Comparison of ENCODE assay signal across 22 cellular contexts in genomic region chrX:47941423-47941822, GRCh38.
A peak's percentile ranks its signal among the peaks of the same experiment; 100 is the strongest.
DNase-seq lines count a peak whose midpoint lies in the region; ATAC-seq, FAIRE-seq and TF ChIP-seq lines count a peak whose summit lies in the region.
"Had no signal": no experiment of that assay in that cellular context is flagged by ENCODE, and none has a peak within 500 bp of the region (broad histone marks: within the 10 kb centered on the region; RNA-seq: fewer than 3 reads in every experiment).

No MANE protein-coding gene starts in this region.

- H3K36me3 ChIP-seq in K562 (ENCODE audit: control insufficient read depth, insufficient read depth, low read length) = no peaks in the 10 kb centered on the region
- H3K36me3 ChIP-seq: BLaER1 had no signal

- no peak for TF ChIP-seq POLR2A in K562 (conservative IDR thresholded peaks at IDR 0.05)

- BruUV-seq in K562 (replicated peaks; lab: Mats Ljungman, UMichigan) = no TSS peak

- TF ChIP-seq EP300 in K562 (IDR thresholded peaks at IDR 0.05; ENCODE audit: low read length) = no peak

- H3K4me2 ChIP-seq in K562 (ENCODE audit: insufficient read depth, low read length) = no peak overlapping the region
- H3K4me2 ChIP-seq: BLaER1, SK-N-SH had no signal

- no peaks in the 10 kb centered on the region for H3K27me3 ChIP-seq in K562 (ENCODE audit: control insufficient read depth in 2 of 2, insufficient read depth in 2 of 2, low read length in 2 of 2)

- no peaks in the 10 kb centered on the region for H3K9me1 ChIP-seq in K562 (ENCODE audit: control insufficient read depth, insufficient read depth, low read length)

- H3K9ac ChIP-seq in K562 (ENCODE audit: insufficient read depth in 1 of 2, low read depth in 2 of 2, low read length in 2 of 2) = no peak overlapping the region
- H3K9ac ChIP-seq: BLaER1, SK-N-SH had no signal

- TF ChIP-seq RAD21 in K562 (CRISPR knock-in tag; conservative IDR thresholded peaks at IDR 0.05 in 1 of 2, IDR thresholded peaks at IDR 0.05 in 1 of 2) = no peak

- H3K4me1 ChIP-seq in K562 (replicated peaks in 1 of 2; ENCODE audit: control insufficient read depth in 2 of 2, insufficient read depth in 2 of 2, low read length in 2 of 2) = peaks cover 0 to 3% of the 10 kb centered on the region in 2 experiments; a peak in 3 of 5 replicates
- H3K4me1 ChIP-seq: BLaER1 had no signal

- WGBS in K562 (ENCODE audit: insufficient coverage, low coverage, missing lambda C conversion rate) = 32% methylated on average over 4 of the region's 4 CpGs

- no peaks in the 10 kb centered on the region for H4K20me1 ChIP-seq in K562 (replicated peaks; ENCODE audit: control insufficient read depth, insufficient read depth, low read length)
- H4K20me1 ChIP-seq: BLaER1 had no signal

- FAIRE-seq in K562 (lab: Jason Lieb, UNC) = no peak
- FAIRE-seq: A204.1, D721Med, H54 had no signal

- intact Hi-C loops in K562 (cut with micrococcal nuclease) = no loop called here

- CTCF ChIA-PET in K562 (lab: Yijun Ruan, JAX; ENCODE audit: low intra/inter-chr PET ratio) = no interaction called here

- H2AFZ ChIP-seq in K562 (ENCODE audit: low read depth, low read length) = no peak overlapping the region

- ATAC-seq in K562 (no peak), HG03025 (IDR thresholded peaks at IDR 0.05; ENCODE audit: low FRiP score, unreplicated experiment) (no peak), GM19351 (IDR thresholded peaks at IDR 0.05; ENCODE audit: unreplicated experiment) (no peak)
- ATAC-seq: Panc1, T-helper 17 cell had no signal

- H3K27ac ChIP-seq in K562 (ENCODE audit: extremely low read depth, low read depth, low read length) = no peak overlapping the region
- H3K27ac ChIP-seq: BLaER1 had no signal

- TF ChIP-seq CTCF in K562 (IDR thresholded peaks at IDR 0.05 in 2 of 3, conservative IDR thresholded peaks at IDR 0.05 in 1 of 3; ENCODE audit: insufficient read depth in 2 of 3, low read depth in 1 of 3, low read length in 3 of 3) = no peak

- no peaks in the 10 kb centered on the region for H3K9me3 ChIP-seq in K562 (replicated peaks; ENCODE audit: control insufficient read depth, insufficient read depth, low read depth, low read length)
- H3K9me3 ChIP-seq: SK-N-SH had no signal

- DNase-seq in ELR (ENCODE audit: low read depth) (peak; percentile 21), HT1080 (ENCODE audit: low read depth) (peak; percentile 23), RPMI8226 (peak; percentile 66), K562 (ENCODE audit: extremely low read depth in 1 of 4, low spot score in 3 of 4) (no peak), NCI-H226 (no peak), NCI-H1930 (lab: John Stamatoyannopoulos, UW) (no peak)
- DNase-seq: CD4-positive, CD25-positive, alpha-beta regulatory T cell; MV-4-11; NCI-H1105 treated with DMSO at 0.1 percent for 48 hours; NCI-H146; NCI-H2029; NCI-H446 treated with DMSO at 0.1 percent for 48 hours; NCI-H526; SK-N-SH; T-helper 17 cell had no signal

- H3K4me3 ChIP-seq in K562 = no peak overlapping the region
- H3K4me3 ChIP-seq: BLaER1 had no signal

- H3K79me2 ChIP-seq in K562 (ENCODE audit: control insufficient read depth, insufficient read depth, low read length) = no peaks in the 10 kb centered on the region

- in situ Hi-C loops in K562 (cut with MboI) = no loop called here

- POLR2A ChIA-PET in K562 (lab: Yijun Ruan, JAX) = no interaction called here

TF ChIP-seq in K562, 482 proteins besides CTCF, POLR2A, EP300 and RAD21:
- no peak for TF ChIP-seq DACH1 (IDR thresholded peaks at IDR 0.05; ENCODE audit: partially characterized antibody)
- 0 out of 2 replicates have a peak, but pooled peaks have one; percentile 15 for TF ChIP-seq USF2 (CRISPR knock-in tag; IDR thresholded peaks at IDR 0.05)

Comparison
In these comparisons a context has a peak if more than half of its experiments do, and no peak if none do; other contexts are left out.
1. DNase-seq: peak in ELR (single experiment), HT1080 (single experiment) and RPMI8226 (single experiment); none in K562 (0 of 4), NCI-H226 (single experiment) and NCI-H1930 (0 of 2).